In genomic region chr11:116055064-116055463, GRCh38 we compare ENCODE assay signal across 18 cellular contexts.
"Had no signal": no experiment of that assay in that cellular context is flagged by ENCODE, and none has a peak within 500 bp of the region (broad histone marks: within the 10 kb centered on the region; RNA-seq: fewer than 3 reads in every experiment).

No MANE protein-coding gene starts in this region.

- H3K4me3 ChIP-seq: dorsolateral prefrontal cortex, mucosa of descending colon, neural progenitor cell, right lobe of liver, smooth muscle cell, stomach, tibial artery, upper lobe of left lung, uterus had no signal

- H3K9me3 ChIP-seq: mucosa of descending colon, right lobe of liver, stomach, tibial artery, upper lobe of left lung, uterus had no signal

- H3K36me3 ChIP-seq: neural progenitor cell, right lobe of liver, stomach, tibial artery, upper lobe of left lung, uterus had no signal

- H3K9ac ChIP-seq: neural progenitor cell, parathyroid adenoma had no signal

- H3K79me2 ChIP-seq: parathyroid adenoma had no signal

- H3K27ac ChIP-seq: dorsolateral prefrontal cortex, neural progenitor cell, parathyroid adenoma, right lobe of liver, stomach, tibial artery, upper lobe of left lung, uterus had no signal

- H3K4me1 ChIP-seq: parathyroid adenoma, right lobe of liver, stomach, tibial artery, upper lobe of left lung, uterus had no signal

- H2AFZ ChIP-seq: neural progenitor cell, parathyroid adenoma had no signal

- H3K4me2 ChIP-seq: neural progenitor cell, smooth muscle cell had no signal

- H3K27me3 ChIP-seq: neural progenitor cell, right lobe of liver, upper lobe of left lung, uterus had no signal

- DNase-seq: dorsolateral prefrontal cortex; effector CD4-positive, alpha-beta T cell; kidney; mesenchymal stem cell; mucosa of descending colon; naive thymus-derived CD4-positive, alpha-beta T cell; right lobe of liver; stimulated activated CD4-positive, alpha-beta T cell treated with anti-CD3 and anti-CD28 coated beads, Interleukin-12 subunit alpha, Interleukin-12 subunit beta, amount 100 ng/mL, for 4 hours; stimulated activated CD4-positive, alpha-beta T cell treated with anti-CD3 and anti-CD28 coated beads, Interleukin-1b, Interleukin-23, amount 100 ng/mL, for 48 hours; stimulated activated CD4-positive, alpha-beta T cell treated with anti-CD3 and anti-CD28 coated beads, Interleukin-4, amount 100 ng/mL, for 1 hour; stimulated activated naive CD4-positive, alpha-beta T cell treated with Interleukin-2 at 50 U/mL for 16 hours; stomach; tibial artery; upper lobe of left lung; uterus had no signal
